ENCODE assay signal across 17 cellular contexts in the genomic region with DNA sequence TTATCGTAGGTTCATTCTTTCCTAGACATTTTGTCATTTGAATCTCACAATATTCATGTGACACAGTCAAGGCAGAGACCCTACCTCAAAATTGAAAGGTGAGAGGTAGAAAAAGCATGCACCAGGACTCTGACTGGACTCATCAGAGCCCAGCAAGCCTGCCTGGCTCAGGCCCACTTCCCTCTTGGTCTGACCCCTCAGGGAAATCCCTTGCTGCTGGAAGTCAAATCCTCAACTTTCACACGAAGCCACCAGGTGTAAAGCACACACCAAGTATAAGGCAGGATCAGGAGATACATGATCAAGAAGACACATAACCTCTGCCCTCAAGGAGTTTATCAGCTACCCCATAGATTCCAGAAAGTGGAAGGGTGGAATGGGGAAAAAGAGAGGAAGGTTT. TPM values are rescaled to one million over a fixed set of nuclear protein-coding genes. Genes with fewer than 3 reads are reported as not detected.
A peak's percentile ranks its signal among the peaks of the same experiment; 100 is the strongest.
DNase-seq lines count a peak whose midpoint lies in the region; ATAC-seq, FAIRE-seq and TF ChIP-seq lines count a peak whose summit lies in the region.
"Had no signal": no experiment of that assay in that cellular context is flagged by ENCODE, and none has a peak within 500 bp of the region (broad histone marks: within the 10 kb centered on the region; RNA-seq: fewer than 3 reads in every experiment).

No MANE protein-coding gene starts in this region.

- DNase-seq in activated T-cell treated with anti-CD3 and anti-CD28 coated beads, Interleukin-2, amount 50 U/mL, for 24 hours, result no peak
- DNase-seq in activated T-cell treated with anti-CD3 and anti-CD28 coated beads, Interleukin-2, amount 50 U/mL, for 1 hour, result no peak
- no peak for DNase-seq in stimulated activated naive CD8-positive, alpha-beta T cell treated with anti-CD3 and anti-CD28 coated beads, Interleukin-15, Interleukin-2, amounts not matched to agents 100 U/mL and 50 U/mL, for 24 hours
- DNase-seq in H54 (ENCODE audit: insufficient read length, low spot score) (no peak), KBM-7 (no peak)
- DNase-seq: adrenal gland, foreskin melanocyte, NCI-H1417 treated with DMSO at 0.1 percent for 48 hours, NCI-H345, SIG-M5, thyroid gland had no signal

- ATAC-seq in stimulated activated naive CD8-positive, alpha-beta T cell treated with anti-CD3 and anti-CD28 coated beads, Interleukin-15, Interleukin-2, amounts not matched to agents 100 U/mL and 50 U/mL, for 24 hours, result peak; percentile 28
- no peak for ATAC-seq in HG03469 (IDR thresholded peaks at IDR 0.05; ENCODE audit: unreplicated experiment)

- H3K27me3 Mint-ChIP-seq in activated T-cell treated with anti-CD3 and anti-CD28 coated beads, Interleukin-2, amount 50 U/mL, for 24 hours, result no peaks in the 10 kb centered on the region
- peaks cover 1% of the 10 kb centered on the region for H3K27me3 Mint-ChIP-seq in IgD-negative memory B cell
- no peaks in the 10 kb centered on the region for H3K27me3 Mint-ChIP-seq in dendritic cell treated with granulocyte-macrophage colony-stimulating factor and Interleukin-4, amounts not matched to agents 40 ng/mL and 50 ng/mL, for 4 days

- H3K4me3 Mint-ChIP-seq in activated T-cell treated with anti-CD3 and anti-CD28 coated beads, Interleukin-2, amount 50 U/mL, for 24 hours, result peak overlapping the region; percentile 74
- H3K4me3 Mint-ChIP-seq in IgD-negative memory B cell, result peak overlapping the region; percentile 8 to 94 (median 60)
- H3K4me3 Mint-ChIP-seq in dendritic cell treated with granulocyte-macrophage colony-stimulating factor and Interleukin-4, amounts not matched to agents 40 ng/mL and 50 ng/mL, for 4 days, result no peak overlapping the region

- peaks cover 3% of the 10 kb centered on the region for H3K9me3 Mint-ChIP-seq in activated T-cell treated with anti-CD3 and anti-CD28 coated beads, Interleukin-2, amount 50 U/mL, for 24 hours
- H3K9me3 Mint-ChIP-seq in IgD-negative memory B cell, result no peaks in the 10 kb centered on the region
- no peaks in the 10 kb centered on the region for H3K9me3 Mint-ChIP-seq in dendritic cell treated with granulocyte-macrophage colony-stimulating factor and Interleukin-4, amounts not matched to agents 40 ng/mL and 50 ng/mL, for 4 days

- FAIRE-seq in H54 (lab: Jason Lieb, UNC), result no peak
- FAIRE-seq: D721Med, endothelial cell of umbilical vein had no signal

- in situ Hi-C loops in KBM-7 (cut with MboI; ENCODE audit: low pct_unique_long_range_greater_than_20kb, low sequenced_read_pairs), result no loop called here

- no peak for TF ChIP-seq POLR2A in H54 (IDR thresholded peaks at IDR 0.05; ENCODE audit: low read depth, low read length)

- H3K36me3 Mint-ChIP-seq in activated T-cell treated with anti-CD3 and anti-CD28 coated beads, Interleukin-2, amount 50 U/mL, for 24 hours (ENCODE audit: low read depth), result peaks cover 54% of the 10 kb centered on the region
- peaks cover 19% of the 10 kb centered on the region for H3K36me3 Mint-ChIP-seq in IgD-negative memory B cell
- peaks cover 26% of the 10 kb centered on the region for H3K36me3 Mint-ChIP-seq in dendritic cell treated with granulocyte-macrophage colony-stimulating factor and Interleukin-4, amounts not matched to agents 40 ng/mL and 50 ng/mL, for 4 days (ENCODE audit: low read depth)

- intact Hi-C loops in dendritic cell treated with granulocyte-macrophage colony-stimulating factor and Interleukin-4, amounts not matched to agents 40 ng/mL and 50 ng/mL, for 4 days (cut with micrococcal nuclease), result no loop called here

- peak overlapping the region; percentile 95 for H3K27ac Mint-ChIP-seq in activated T-cell treated with anti-CD3 and anti-CD28 coated beads, Interleukin-2, amount 50 U/mL, for 24 hours
- H3K27ac Mint-ChIP-seq in IgD-negative memory B cell, result peak overlapping the region; percentile 46 to 85 (median 77)
- H3K27ac Mint-ChIP-seq in dendritic cell treated with granulocyte-macrophage colony-stimulating factor and Interleukin-4, amounts not matched to agents 40 ng/mL and 50 ng/mL, for 4 days, result peak overlapping the region; percentile 60

- H3K4me1 Mint-ChIP-seq in activated T-cell treated with anti-CD3 and anti-CD28 coated beads, Interleukin-2, amount 50 U/mL, for 24 hours (ENCODE audit: low read depth), result peaks cover 66% of the 10 kb centered on the region
- H3K4me1 Mint-ChIP-seq in IgD-negative memory B cell, result peaks cover 44 to 52% (median 46%) of the 10 kb centered on the region in 3 donors
- peaks cover 37% of the 10 kb centered on the region for H3K4me1 Mint-ChIP-seq in dendritic cell treated with granulocyte-macrophage colony-stimulating factor and Interleukin-4, amounts not matched to agents 40 ng/mL and 50 ng/mL, for 4 days (ENCODE audit: low read depth)

RNA-seq across cellular contexts. Expression of gene NIN, which starts 18.8 kb away (rescaled TPM):
- 76.5 TPM for polyA plus RNA-seq in IgD-negative memory B cell

RNA-seq across cellular contexts. Expression of gene ABHD12B, which starts 59.7 kb away (rescaled TPM):
- polyA plus RNA-seq in IgD-negative memory B cell, result not detected
- polyA plus RNA-seq: endothelial cell of umbilical vein, neural cell had no signal
